15 cellular contexts compared by ENCODE assay signal in the genomic region with DNA sequence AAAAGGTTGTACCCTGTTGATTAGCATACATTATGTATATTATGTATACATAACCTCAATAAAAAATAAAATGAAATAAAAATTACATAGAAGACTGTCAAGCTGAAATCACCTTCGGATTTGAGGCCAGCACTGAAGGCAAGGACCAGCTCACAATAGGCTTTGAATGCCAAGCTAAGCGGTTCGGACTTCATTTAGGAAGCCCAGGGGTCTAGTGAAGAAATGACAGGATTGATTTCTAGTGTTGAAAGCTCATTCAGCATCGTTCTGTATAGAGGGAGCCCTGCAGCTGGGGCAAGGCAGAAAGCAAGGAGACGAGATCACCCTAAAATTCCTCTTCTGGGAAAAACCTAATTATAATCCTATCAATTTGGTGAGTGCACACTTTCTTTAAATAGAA.
"Had no signal": no experiment of that assay in that cellular context is flagged by ENCODE, and none has a peak within 500 bp of the region (broad histone marks: within the 10 kb centered on the region; RNA-seq: fewer than 3 reads in every experiment).

No MANE protein-coding gene starts in this region.

- H2AFZ ChIP-seq: parathyroid adenoma had no signal

- H3K27ac ChIP-seq: dorsolateral prefrontal cortex, parathyroid adenoma, prostate gland, right lobe of liver, tibial nerve, upper lobe of right lung, vagina had no signal

- H3K27me3 ChIP-seq: dorsolateral prefrontal cortex, right lobe of liver, tibial nerve, upper lobe of right lung, vagina had no signal

- H3K79me2 ChIP-seq: parathyroid adenoma had no signal

- H3K9ac ChIP-seq: parathyroid adenoma had no signal

- ATAC-seq: mucosa of descending colon; naive thymus-derived CD8-positive, alpha-beta T cell; stimulated activated memory B cell treated with anti-CD40 and anti-IgM and Interleukin-4, amounts not matched to agents 10 μg/mL and 1 μg/mL and 100 μg/mL, for 72 hours; upper lobe of right lung had no signal

- DNase-seq: central memory CD4-positive, alpha-beta T cell; cortex of kidney; dorsolateral prefrontal cortex; effector memory CD4-positive, alpha-beta T cell; immature natural killer cell; mucosa of descending colon; naive thymus-derived CD8-positive, alpha-beta T cell; stimulated activated CD4-positive, alpha-beta T cell treated with anti-CD3 and anti-CD28 coated beads, Interleukin-4, amount 100 ng/mL, for 1 hour; upper lobe of right lung had no signal

- H3K9me3 ChIP-seq: mucosa of descending colon, prostate gland, right lobe of liver, tibial nerve, upper lobe of right lung, vagina had no signal

- H3K4me1 ChIP-seq: parathyroid adenoma, prostate gland, upper lobe of right lung, vagina had no signal

- H3K4me3 ChIP-seq: dorsolateral prefrontal cortex, mucosa of descending colon, prostate gland, right lobe of liver, tibial nerve, upper lobe of right lung, vagina had no signal

- H3K36me3 ChIP-seq: prostate gland, right lobe of liver, tibial nerve, upper lobe of right lung, vagina had no signal
